In genomic region chr18:10490401-10491289, GRCh38 we compare ENCODE assay signal across 8 cellular contexts. TPM values are rescaled to one million over a fixed set of nuclear protein-coding genes. Genes with fewer than 3 reads are reported as not detected.
DNase-seq lines count a peak whose midpoint lies in the region; ATAC-seq and TF ChIP-seq lines count a peak whose summit lies in the region.

No MANE protein-coding gene starts in this region.

- no peak overlapping the region for H3K27ac Mint-ChIP-seq in activated T-helper 17 cell treated with anti-CD3 and anti-CD28 coated beads, Interleukin-2, amount 50 U/mL, for 72 hours
- H3K27ac Mint-ChIP-seq in naive thymus-derived CD8-positive, alpha-beta T cell, result peak overlapping the region in 8 of 10 donors; percentile 5 to 87 (median 26)

- no peak overlapping the region for H3K4me3 ChIP-seq in foreskin fibroblast (ENCODE audit: low read depth in 1 of 2, low read length in 2 of 2)

- no peaks in the 10 kb centered on the region for H3K4me1 Mint-ChIP-seq in activated T-helper 17 cell treated with anti-CD3 and anti-CD28 coated beads, Interleukin-2, amount 50 U/mL, for 72 hours
- peaks cover 6 to 29% (median 14%) of the 10 kb centered on the region in 4 donors for H3K4me1 Mint-ChIP-seq in naive thymus-derived CD8-positive, alpha-beta T cell

- no peaks in the 10 kb centered on the region for H3K36me3 Mint-ChIP-seq in activated T-helper 17 cell treated with anti-CD3 and anti-CD28 coated beads, Interleukin-2, amount 50 U/mL, for 72 hours (ENCODE audit: low read depth)
- H3K36me3 Mint-ChIP-seq in naive thymus-derived CD8-positive, alpha-beta T cell, result no peaks in the 10 kb centered on the region

- H3K9me3 Mint-ChIP-seq in activated T-helper 17 cell treated with anti-CD3 and anti-CD28 coated beads, Interleukin-2, amount 50 U/mL, for 72 hours, result no peaks in the 10 kb centered on the region
- no peaks in the 10 kb centered on the region for H3K9me3 Mint-ChIP-seq in naive thymus-derived CD8-positive, alpha-beta T cell

- DNase-seq in NOMO-1 treated with DMSO at 0.1 percent for 48 hours (lab: John Stamatoyannopoulos, UW; ENCODE audit: unreplicated experiment) (peak; percentile 25), NOMO-1 treated with dmso at 0.1 percent for 144 hours (lab: John Stamatoyannopoulos, UW; ENCODE audit: unreplicated experiment) (no peak), OCI-M1 (lab: John Stamatoyannopoulos, UW) (peak; percentile 82), foreskin fibroblast (no peak), NCI-H2171 treated with DMSO at 0.1 percent for 48 hours (lab: John Stamatoyannopoulos, UW) (no peak)
- DNase-seq in naive thymus-derived CD8-positive, alpha-beta T cell, result peak; percentile 31 to 74 (median 62)

- POLR2A ChIA-PET in naive thymus-derived CD8-positive, alpha-beta T cell (lab: Charles Lee), result no interaction called here

- no peaks in the 10 kb centered on the region for H3K27me3 Mint-ChIP-seq in activated T-helper 17 cell treated with anti-CD3 and anti-CD28 coated beads, Interleukin-2, amount 50 U/mL, for 72 hours
- peaks cover 0 to 4% (median 0%) of the 10 kb centered on the region in 5 donors for H3K27me3 Mint-ChIP-seq in naive thymus-derived CD8-positive, alpha-beta T cell

- no peak for TF ChIP-seq CTCF in foreskin fibroblast (IDR thresholded peaks at IDR 0.05; ENCODE audit: low read depth, low read length)

- H3K4me3 Mint-ChIP-seq in activated T-helper 17 cell treated with anti-CD3 and anti-CD28 coated beads, Interleukin-2, amount 50 U/mL, for 72 hours, result no peak overlapping the region
- H3K4me3 Mint-ChIP-seq in naive thymus-derived CD8-positive, alpha-beta T cell, result peak overlapping the region in 1 of 10 donors; percentile 26

- ATAC-seq in HG02884 (IDR thresholded peaks at IDR 0.05; ENCODE audit: unreplicated experiment), result peak; percentile 98
- ATAC-seq in activated T-helper 17 cell treated with anti-CD3 and anti-CD28 coated beads, Interleukin-2, amount 50 U/mL, for 72 hours (replicated peaks), result peak; percentile 98
- ATAC-seq in naive thymus-derived CD8-positive, alpha-beta T cell, result peak; percentile 100

RNA-seq across cellular contexts. Expression of gene NAPG, which starts 35.2 kb away (rescaled TPM):
- 10 to 100 TPM; 30.9 to 38.0 TPM for total RNA-seq in activated T-helper 17 cell treated with anti-CD3 and anti-CD28 coated beads, Interleukin-2, amount 50 U/mL, for 72 hours
- 10 to 100 TPM; 31.8 to 34.8 TPM for total RNA-seq in naive thymus-derived CD8-positive, alpha-beta T cell
- polyA plus RNA-seq in naive thymus-derived CD8-positive, alpha-beta T cell, result 10 to 100 TPM; 12.8 to 14.7 (median 12.9) TPM

RNA-seq across cellular contexts. Expression of gene APCDD1, which starts 36.2 kb away (rescaled TPM):
- total RNA-seq in activated T-helper 17 cell treated with anti-CD3 and anti-CD28 coated beads, Interleukin-2, amount 50 U/mL, for 72 hours, result not detected
- total RNA-seq in naive thymus-derived CD8-positive, alpha-beta T cell, result not detected
- not detected for polyA plus RNA-seq in naive thymus-derived CD8-positive, alpha-beta T cell

Comparison
In these comparisons a context has a peak if more than half of its experiments do, and no peak if none do; other contexts are left out.
1. DNase-seq: peak in NOMO-1 treated with DMSO at 0.1 percent for 48 hours (single experiment), OCI-M1 (single experiment) and naive thymus-derived CD8-positive, alpha-beta T cell (10 of 10); none in NOMO-1 treated with dmso at 0.1 percent for 144 hours (single experiment), foreskin fibroblast (0 of 2) and NCI-H2171 treated with DMSO at 0.1 percent for 48 hours (single experiment).
2. Peak in every context shown above with its lines, with median percentiles within 50 percentile points of each other: ATAC-seq.